Comparison of ENCODE assay signal across 10 cellular contexts in the genomic region with DNA sequence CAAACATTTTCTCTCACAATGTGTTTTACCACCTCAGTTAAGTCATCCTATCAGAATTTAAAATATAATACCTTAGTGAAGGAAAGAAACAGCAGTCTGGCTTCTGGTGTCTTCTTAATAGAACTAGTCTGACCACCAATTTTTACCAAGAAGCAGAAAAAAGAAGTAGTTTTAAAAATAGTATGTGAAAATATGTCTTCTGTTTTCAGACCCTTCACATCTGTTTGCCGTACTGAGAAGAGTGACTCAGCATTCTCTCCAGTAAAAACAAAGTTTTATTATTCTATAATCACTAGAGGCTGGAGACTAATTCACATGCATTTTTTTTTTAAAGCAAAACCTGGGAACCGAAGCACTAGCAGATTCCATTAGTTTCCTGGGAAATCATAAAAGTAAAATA.
DNase-seq lines count a peak whose midpoint lies in the region; ATAC-seq and TF ChIP-seq lines count a peak whose summit lies in the region.
"Had no signal": no experiment of that assay in that cellular context is flagged by ENCODE, and none has a peak within 500 bp of the region (broad histone marks: within the 10 kb centered on the region; RNA-seq: fewer than 3 reads in every experiment).

No MANE protein-coding gene starts in this region.

- no peak overlapping the region for H3K9ac ChIP-seq in fibroblast of lung (ENCODE audit: insufficient read depth, low read length)
- H3K9ac ChIP-seq in H9 (ENCODE audit: extremely low read depth, insufficient read length, low read length) = no peak overlapping the region

- H3K27ac ChIP-seq in fibroblast of lung (ENCODE audit: insufficient read depth, low read length) (peak overlapping the region; percentile 24), H9 (ENCODE audit: insufficient read length, low read depth, low read length) (no peak overlapping the region)

- H4K20me1 ChIP-seq in fibroblast of lung (ENCODE audit: control insufficient read depth, extremely low read depth, insufficient read depth, low read length) = no peaks in the 10 kb centered on the region
- no peaks in the 10 kb centered on the region for H4K20me1 ChIP-seq in H9 (ENCODE audit: control insufficient read depth, insufficient read depth, insufficient read length)

- WGBS in H9 (ENCODE audit: extremely low coverage, insufficient read length, low lambda C conversion rate) = no CpG with 5 or more reads among the region's 2 CpGs

- ATAC-seq in GM21717 (IDR thresholded peaks at IDR 0.05; ENCODE audit: unreplicated experiment) = peak; percentile 63
- ATAC-seq in activated naive CD4-positive, alpha-beta T cell treated with anti-CD3 and anti-CD28 coated beads, Interleukin-2, amount 50 U/mL, for 72 hours = no peak
- ATAC-seq: esophagus mucosa had no signal

- H3K4me1 Mint-ChIP-seq in H9 = no peaks in the 10 kb centered on the region
- H3K4me1 Mint-ChIP-seq in activated CD4-positive, alpha-beta T cell treated with anti-CD3 and anti-CD28 coated beads, Interleukin-2, amount 10 ng/mL, durations not matched to agents 24 days and 14 days = no peaks in the 10 kb centered on the region

- H3K4me3 ChIP-seq in fibroblast of lung (replicated peaks in 1 of 4; ENCODE audit: control extremely low read depth in 1 of 4, insufficient read depth in 1 of 4, low read depth in 3 of 4, low read length in 4 of 4) = peak overlapping the region in 3 of 4 experiments; percentile 5 to 35 (median 15)

- no peak overlapping the region for H2AK5ac ChIP-seq in H9 (ENCODE audit: insufficient read length, low read length)

- peak overlapping the region; percentile 73 for H3K4me2 ChIP-seq in fibroblast of lung (ENCODE audit: extremely low read depth, insufficient read depth, low read length)
- H3K4me2 ChIP-seq in H9 (ENCODE audit: insufficient read depth, insufficient read length, low read length) = no peak overlapping the region

- no peak overlapping the region for H3K4ac ChIP-seq in H9 (ENCODE audit: low read depth, low read length)

- H3K23me2 ChIP-seq in H9 (ENCODE audit: insufficient read length, low read depth, low read length, poor library complexity, severe bottlenecking) = no peaks in the 10 kb centered on the region

- TF ChIP-seq CTCF in fibroblast of lung (conservative IDR thresholded peaks at IDR 0.05 in 1 of 2, IDR thresholded peaks at IDR 0.05 in 1 of 2; ENCODE audit: low read depth in 1 of 2, low read length in 2 of 2) (no peak), H9 (conservative IDR thresholded peaks at IDR 0.05) (no peak)

- H2BK5ac ChIP-seq in H9 (ENCODE audit: insufficient read length, low read length) = no peak overlapping the region

- H3K4me1 ChIP-seq in fibroblast of lung (ENCODE audit: control insufficient read depth, extremely low read depth, insufficient read depth, low read length) (no peaks in the 10 kb centered on the region), H9 (ENCODE audit: insufficient read depth, low read length) (no peaks in the 10 kb centered on the region)

- H3K4me3 Mint-ChIP-seq in H9 = no peak overlapping the region
- no peak overlapping the region for H3K4me3 Mint-ChIP-seq in activated CD4-positive, alpha-beta T cell treated with anti-CD3 and anti-CD28 coated beads, Interleukin-2, amount 10 ng/mL, durations not matched to agents 24 days and 14 days

- no peaks in the 10 kb centered on the region for H3K9me3 Mint-ChIP-seq in H9
- H3K9me3 Mint-ChIP-seq in activated CD4-positive, alpha-beta T cell treated with anti-CD3 and anti-CD28 coated beads, Interleukin-2, amount 10 ng/mL, durations not matched to agents 24 days and 14 days = no peaks in the 10 kb centered on the region
- H3K9me3 Mint-ChIP-seq in activated naive CD4-positive, alpha-beta T cell treated with anti-CD3 and anti-CD28 coated beads, Interleukin-2, amount 50 U/mL, for 72 hours = peaks cover 0 to 4% of the 10 kb centered on the region in 2 donors

- DNase-seq in GM03348 (ENCODE audit: low spot score) (peak; percentile 17), KBM-7 (peak; percentile 62), fibroblast of lung (ENCODE audit: low read depth in 2 of 2) (peak; percentile 67 to 75), H9 (no peak), nucleus accumbens (lab: John Stamatoyannopoulos, UW) (no peak)
- no peak for DNase-seq in activated CD4-positive, alpha-beta T cell treated with anti-CD3 and anti-CD28 coated beads, Interleukin-2, amount 10 ng/mL, durations not matched to agents 24 days and 14 days
- DNase-seq in activated naive CD4-positive, alpha-beta T cell treated with anti-CD3 and anti-CD28 coated beads, Interleukin-2, amount 50 U/mL, for 72 hours (ENCODE audit: low spot score in 2 of 2) = no peak
- DNase-seq: T-helper 2 cell had no signal

- H4K8ac ChIP-seq in H9 (replicated peaks; ENCODE audit: insufficient read length, low read depth, low read length) = no peak overlapping the region

- H4K5ac ChIP-seq in H9 (ENCODE audit: insufficient read length, low read depth, low read length) = no peak overlapping the region

- no peaks in the 10 kb centered on the region for H3K36me3 ChIP-seq in fibroblast of lung (ENCODE audit: control insufficient read depth, insufficient read depth, low read length)

- H3K36me3 Mint-ChIP-seq in H9 (ENCODE audit: insufficient read depth in 1 of 3, low read depth in 3 of 3) = no peaks in the 10 kb centered on the region
- H3K36me3 Mint-ChIP-seq in activated CD4-positive, alpha-beta T cell treated with anti-CD3 and anti-CD28 coated beads, Interleukin-2, amount 10 ng/mL, durations not matched to agents 24 days and 14 days (ENCODE audit: low read depth) = no peaks in the 10 kb centered on the region
- no peaks in the 10 kb centered on the region for H3K36me3 Mint-ChIP-seq in activated naive CD4-positive, alpha-beta T cell treated with anti-CD3 and anti-CD28 coated beads, Interleukin-2, amount 50 U/mL, for 72 hours

- H3K27me3 ChIP-seq in fibroblast of lung (ENCODE audit: control insufficient read depth, insufficient read depth, low read length) = no peaks in the 10 kb centered on the region
- no peaks in the 10 kb centered on the region for H3K27me3 ChIP-seq in H9 (ENCODE audit: insufficient read depth, low read length)

- no peaks in the 10 kb centered on the region for H3K79me1 ChIP-seq in H9 (ENCODE audit: insufficient read depth, low read depth, low read length, poor library complexity, severe bottlenecking)

- H3K79me2 ChIP-seq in fibroblast of lung (ENCODE audit: control insufficient read depth, insufficient read depth, low read length) (no peaks in the 10 kb centered on the region), H9 (ENCODE audit: insufficient read depth, low read length) (no peaks in the 10 kb centered on the region)

- no peak overlapping the region for H3K56ac ChIP-seq in H9 (ENCODE audit: insufficient read length, low read depth, low read length)

- in situ Hi-C loops in KBM-7 (cut with MboI; ENCODE audit: low pct_unique_long_range_greater_than_20kb, low sequenced_read_pairs) = no loop called here

- no peak overlapping the region for H3K14ac ChIP-seq in H9 (ENCODE audit: insufficient read depth, low read length)

- H3K23ac ChIP-seq in H9 (ENCODE audit: insufficient read length, low read depth, low read length) = no peak overlapping the region

- no peak overlapping the region for H4K91ac ChIP-seq in H9 (ENCODE audit: insufficient read length, low read depth, low read length)

- H3K9me3 ChIP-seq in fibroblast of lung (ENCODE audit: control insufficient read depth, insufficient read depth, low read depth, low read length) (no peaks in the 10 kb centered on the region), H9 (ENCODE audit: control insufficient read depth, low read depth, low read length) (no peaks in the 10 kb centered on the region)

- intact Hi-C loops in activated CD4-positive, alpha-beta T cell treated with anti-CD3 and anti-CD28 coated beads, Interleukin-2, amount 10 ng/mL, durations not matched to agents 24 days and 14 days (cut with micrococcal nuclease) = no loop called here

- H2BK12ac ChIP-seq in H9 (ENCODE audit: insufficient read length, low read depth, low read length) = no peak overlapping the region

- no peak overlapping the region for H3K18ac ChIP-seq in H9 (ENCODE audit: insufficient read length, low read depth, low read length)

- no peak overlapping the region for H3K27ac Mint-ChIP-seq in H9
- H3K27ac Mint-ChIP-seq in activated CD4-positive, alpha-beta T cell treated with anti-CD3 and anti-CD28 coated beads, Interleukin-2, amount 10 ng/mL, durations not matched to agents 24 days and 14 days = no peak overlapping the region
- H3K27ac Mint-ChIP-seq in activated naive CD4-positive, alpha-beta T cell treated with anti-CD3 and anti-CD28 coated beads, Interleukin-2, amount 50 U/mL, for 72 hours = no peak overlapping the region

- no peak overlapping the region for H2BK20ac ChIP-seq in H9 (ENCODE audit: low read depth, low read length, poor library complexity, severe bottlenecking)

- no peak overlapping the region for H2AFZ ChIP-seq in fibroblast of lung (ENCODE audit: low read length)
- H2AFZ ChIP-seq in H9 (ENCODE audit: low read length) = no peak overlapping the region

- H2BK15ac ChIP-seq in H9 (ENCODE audit: low read depth, low read length) = no peak overlapping the region

- no peaks in the 10 kb centered on the region; the same call in 1 of the 2 replicates for H3K27me3 Mint-ChIP-seq in H9 (ENCODE audit: low read depth)
- H3K27me3 Mint-ChIP-seq in activated CD4-positive, alpha-beta T cell treated with anti-CD3 and anti-CD28 coated beads, Interleukin-2, amount 10 ng/mL, durations not matched to agents 24 days and 14 days = no peaks in the 10 kb centered on the region

- H3T11ph ChIP-seq in H9 (ENCODE audit: low read length) = no peak overlapping the region

- no peak overlapping the region for H2BK120ac ChIP-seq in H9 (ENCODE audit: low read depth, low read length, poor library complexity, severe bottlenecking)

Comparison
In these comparisons a context has a peak if more than half of its experiments do, and no peak if none do; other contexts are left out.
1. DNase-seq: peak in GM03348 (single experiment), KBM-7 (single experiment) and fibroblast of lung (2 of 2); none in H9 (single experiment), nucleus accumbens (0 of 56), activated CD4-positive, alpha-beta T cell treated with anti-CD3 and anti-CD28 coated beads, Interleukin-2, amount 10 ng/mL, durations not matched to agents 24 days and 14 days (single experiment) and activated naive CD4-positive, alpha-beta T cell treated with anti-CD3 and anti-CD28 coated beads, Interleukin-2, amount 50 U/mL, for 72 hours (0 of 2).